ENCODE assay signal across 1 cellular context in genomic region chr16:83935005-83935857, GRCh38.
A peak's percentile ranks its signal among the peaks of the same experiment; 100 is the strongest.
TF ChIP-seq lines count a peak whose summit lies in the region.

No MANE protein-coding gene starts in this region.

TF ChIP-seq in K562, 482 proteins besides CTCF, POLR2A, EP300 and RAD21:
- TF ChIP-seq NFE2 (IDR thresholded peaks at IDR 0.05; ENCODE audit: low read depth), result no peak
- no peak for TF ChIP-seq TAF15 (IDR thresholded peaks at IDR 0.05; ENCODE audit: low read depth, low read length)
- no peak for TF ChIP-seq MTA1 (IDR thresholded peaks at IDR 0.05; ENCODE audit: borderline replicate concordance)
- TF ChIP-seq ZNF444 (CRISPR knock-in tag; IDR thresholded peaks at IDR 0.05), result no peak
- TF ChIP-seq RBM17 (IDR thresholded peaks at IDR 0.05; ENCODE audit: borderline replicate concordance, low read depth, low read length), result no peak
- no peak for TF ChIP-seq ZNF184 (CRISPR knock-in tag; IDR thresholded peaks at IDR 0.05)
- no peak for TF ChIP-seq POLR3A (IDR thresholded peaks at IDR 0.05; ENCODE audit: borderline replicate concordance, extremely low read depth, insufficient read depth, insufficient read length)
- TF ChIP-seq ZNF408 (CRISPR knock-in tag; IDR thresholded peaks at IDR 0.05; ENCODE audit: low read depth), result no peak
- TF ChIP-seq MAFK (IDR thresholded peaks at IDR 0.05; ENCODE audit: low read length), result no peak
- TF ChIP-seq ZHX1 (conservative IDR thresholded peaks at IDR 0.05; ENCODE audit: low read length), result no peak
- no peak for TF ChIP-seq HNRNPL (IDR thresholded peaks at IDR 0.05; ENCODE audit: low read depth, low read length)
- TF ChIP-seq TOE1 (IDR thresholded peaks at IDR 0.05; ENCODE audit: borderline replicate concordance), result no peak
- TF ChIP-seq TOE1 (CRISPR knock-in tag; IDR thresholded peaks at IDR 0.05; ENCODE audit: borderline replicate concordance, low read depth), result no peak
- TF ChIP-seq SMARCA5 (IDR thresholded peaks at IDR 0.05), result peak; percentile 54; the same call in 1 of the 2 replicates
- TF ChIP-seq ZNF644 (tag; IDR thresholded peaks at IDR 0.05; ENCODE audit: low read depth), result no peak
- 0 out of 2 replicates have a peak, but pooled peaks have one; percentile 11 for TF ChIP-seq CTBP1 (IDR thresholded peaks at IDR 0.05; ENCODE audit: borderline replicate concordance)
- TF ChIP-seq FOS (IDR thresholded peaks at IDR 0.05; ENCODE audit: extremely low read depth, insufficient read length), result no peak
- no peak for TF ChIP-seq GTF2B (IDR thresholded peaks at IDR 0.05; ENCODE audit: extremely low read depth, insufficient read length)
- no peak for TF ChIP-seq SP1 (CRISPR knock-in tag; IDR thresholded peaks at IDR 0.05)
- TF ChIP-seq HMG20A (CRISPR knock-in tag; conservative IDR thresholded peaks at IDR 0.05), result no peak
- no peak for TF ChIP-seq TAF1 (IDR thresholded peaks at IDR 0.05; ENCODE audit: control insufficient read depth, extremely low read depth, insufficient read depth, low read length, severe bottlenecking)
- peak; percentile 10; the same call in 1 of the 2 replicates for TF ChIP-seq TFAP4 (CRISPR knock-in tag; IDR thresholded peaks at IDR 0.05; ENCODE audit: borderline replicate concordance)
- TF ChIP-seq ZNF449 (CRISPR knock-in tag; IDR thresholded peaks at IDR 0.05), result no peak
- peak; percentile 37; the same call in 1 of the 2 replicates for TF ChIP-seq BCOR (IDR thresholded peaks at IDR 0.05)
- TF ChIP-seq SREBF1 (IDR thresholded peaks at IDR 0.05; ENCODE audit: borderline replicate concordance, low read depth, low read length), result no peak
- no peak for TF ChIP-seq YY1 (IDR thresholded peaks at IDR 0.05; ENCODE audit: borderline replicate concordance in 1 of 3, control insufficient read depth in 1 of 3, extremely low read depth in 1 of 3, insufficient read depth in 3 of 3, insufficient read length in 1 of 3, insufficient replicate concordance in 2 of 3, low read depth in 1 of 3, low read length in 2 of 3)
- TF ChIP-seq DMBX1 (CRISPR knock-in tag; IDR thresholded peaks at IDR 0.05; ENCODE audit: borderline replicate concordance), result no peak
- no peak for TF ChIP-seq BMI1 (IDR thresholded peaks at IDR 0.05; ENCODE audit: low read length)
- TF ChIP-seq KDM5B (IDR thresholded peaks at IDR 0.05; ENCODE audit: insufficient replicate concordance, low read depth, low read length), result no peak
- no peak for TF ChIP-seq ZNF780A (CRISPR knock-in tag; IDR thresholded peaks at IDR 0.05)
- no peak for TF ChIP-seq GTF2E2 (tag; IDR thresholded peaks at IDR 0.05)
- TF ChIP-seq L3MBTL2 (IDR thresholded peaks at IDR 0.05), result no peak
- TF ChIP-seq KDM1A (IDR thresholded peaks at IDR 0.05), result peak in 1 of 2 experiments; percentile 33; a peak in 1 of 4 replicates
- TF ChIP-seq RBM34 (IDR thresholded peaks at IDR 0.05; ENCODE audit: borderline replicate concordance, insufficient read depth, low read length), result no peak
- no peak for TF ChIP-seq ATF6 (CRISPR knock-in tag; IDR thresholded peaks at IDR 0.05)
- TF ChIP-seq MXI1 (IDR thresholded peaks at IDR 0.05; ENCODE audit: low read depth, low read length), result no peak
- TF ChIP-seq ZNF764 (CRISPR knock-in tag; IDR thresholded peaks at IDR 0.05; ENCODE audit: low read depth), result no peak
- peak; percentile 94 for TF ChIP-seq ZNF79 (CRISPR knock-in tag; IDR thresholded peaks at IDR 0.05; ENCODE audit: low read depth)
- no peak for TF ChIP-seq STAG1 (CRISPR knock-in tag; IDR thresholded peaks at IDR 0.05; ENCODE audit: borderline replicate concordance)
- no peak for TF ChIP-seq SMARCE1 (IDR thresholded peaks at IDR 0.05)
- TF ChIP-seq ATF3 (IDR thresholded peaks at IDR 0.05), result no peak
- no peak for TF ChIP-seq ATF3 (CRISPR knock-in tag; conservative IDR thresholded peaks at IDR 0.05)
- TF ChIP-seq ZBTB12 (CRISPR knock-in tag; IDR thresholded peaks at IDR 0.05), result no peak
- TF ChIP-seq NRF1 (conservative IDR thresholded peaks at IDR 0.05 in 1 of 2, IDR thresholded peaks at IDR 0.05 in 1 of 2), result 0 out of 4 replicates have a peak, but pooled peaks of 1 of the 2 experiments have one; percentile 14
- no peak for TF ChIP-seq ZNF3 (CRISPR knock-in tag; IDR thresholded peaks at IDR 0.05)
- TF ChIP-seq ZSCAN29 (IDR thresholded peaks at IDR 0.05), result no peak
- TF ChIP-seq KAT7 (CRISPR knock-in tag; IDR thresholded peaks at IDR 0.05; ENCODE audit: borderline replicate concordance), result no peak
- TF ChIP-seq SPI1 (IDR thresholded peaks at IDR 0.05; ENCODE audit: borderline replicate concordance, low read depth, low read length), result 0 out of 2 replicates have a peak, but pooled peaks have one; percentile 20
- no peak for TF ChIP-seq HOMEZ (CRISPR knock-in tag; IDR thresholded peaks at IDR 0.05)
- TF ChIP-seq ZNF518B (CRISPR knock-in tag; IDR thresholded peaks at IDR 0.05), result no peak
- no peak for TF ChIP-seq CBX2 (IDR thresholded peaks at IDR 0.05; ENCODE audit: insufficient read depth, low read length, poor library complexity, severe bottlenecking)
- TF ChIP-seq ZBTB2 (IDR thresholded peaks at IDR 0.05), result no peak
- TF ChIP-seq ZNF354B (CRISPR knock-in tag; IDR thresholded peaks at IDR 0.05), result no peak
